Comparison of ENCODE assay signal across 9 cellular contexts in the genomic region with DNA sequence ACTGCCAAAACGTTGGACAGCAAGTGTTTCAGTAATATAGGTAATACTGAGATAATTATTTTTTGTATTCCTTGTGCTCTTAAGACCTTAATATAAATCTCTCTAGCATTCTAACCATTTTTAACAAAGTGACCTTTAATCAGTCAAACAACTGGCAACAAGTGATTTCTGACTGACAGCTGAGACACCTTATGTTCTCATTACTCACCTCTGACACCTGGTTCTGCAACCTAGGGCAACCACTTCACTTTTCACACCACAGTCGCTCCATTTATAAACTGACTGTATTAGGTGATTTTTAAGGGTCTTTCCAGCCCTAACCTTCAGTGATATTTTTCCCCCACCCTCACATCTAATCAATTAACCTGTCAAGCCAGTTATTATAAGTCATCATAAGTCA.
"Had no signal": no experiment of that assay in that cellular context is flagged by ENCODE, and none has a peak within 500 bp of the region (broad histone marks: within the 10 kb centered on the region; RNA-seq: fewer than 3 reads in every experiment).

No MANE protein-coding gene starts in this region.

- FAIRE-seq: HepG2 had no signal

- H2AFZ ChIP-seq: GM23248 had no signal

- H3K27ac ChIP-seq: GM23248, HL-60, KMS-11 had no signal

- H3K9ac ChIP-seq: GM23248, KMS-11 had no signal

- H3K4me2 ChIP-seq: KMS-11 had no signal

- DNase-seq: GM23248, GOT3, H9, HCEC 1CT, HFFc6, KBM-7 had no signal

- ATAC-seq: HepG2 had no signal

- H3K4me3 ChIP-seq: GM23248 had no signal
